ENCODE assay signal across 2 cellular contexts in genomic region chr6:19690676-19691075, GRCh38.
TF ChIP-seq lines count a peak whose summit lies in the region.

No MANE protein-coding gene starts in this region.

TF ChIP-seq in WTC11, 78 proteins besides CTCF, POLR2A, EP300 and RAD21 (continued from another document):
- no peak for TF ChIP-seq AFF4 (CRISPR knock-in tag; IDR thresholded peaks at IDR 0.05; ENCODE audit: borderline replicate concordance)
- TF ChIP-seq ZNF121 (CRISPR knock-in tag; IDR thresholded peaks at IDR 0.05) = no peak
- TF ChIP-seq HMGXB4 (CRISPR knock-in tag; IDR thresholded peaks at IDR 0.05) = no peak
- no peak for TF ChIP-seq ZNF219 (CRISPR knock-in tag; IDR thresholded peaks at IDR 0.05; ENCODE audit: borderline replicate concordance)
- no peak for TF ChIP-seq CBFB (CRISPR knock-in tag; IDR thresholded peaks at IDR 0.05; ENCODE audit: low read depth)
- no peak for TF ChIP-seq CREM (CRISPR knock-in tag; IDR thresholded peaks at IDR 0.05)
TF ChIP-seq in WTC11: peak in this region for 0.

TF ChIP-seq in neural cell, 6 proteins besides CTCF, POLR2A, EP300 and RAD21 (continued from another document):
- no peak for TF ChIP-seq EZH2 (IDR thresholded peaks at IDR 0.05; ENCODE audit: borderline replicate concordance, insufficient read depth, low read length, poor library complexity, severe bottlenecking)
